ENCODE assay signal across 8 cellular contexts in genomic region chr14:54773171-54774006, GRCh38.
DNase-seq lines count a peak whose midpoint lies in the region; ATAC-seq and TF ChIP-seq lines count a peak whose summit lies in the region.

No MANE protein-coding gene starts in this region.

- H3K9me3 ChIP-seq in liver (ENCODE audit: control insufficient read depth in 4 of 4, low read length in 3 of 4): no peaks in the 10 kb centered on the region

- DNase-seq in activated gamma-delta T cell treated with anti-CD3 and anti-CD28 coated beads, Interleukin-2, amount 50 U/mL, for 16 hours (ENCODE audit: low read depth): peak; percentile 27
- DNase-seq in activated gamma-delta T cell (lab: John Stamatoyannopoulos, UW) (no peak), NCI-H446 treated with DMSO at 0.1 percent for 48 hours (lab: John Stamatoyannopoulos, UW) (peak; percentile 30), dermis blood vessel endothelial cell (peak; percentile 100)
- DNase-seq in activated CD4-positive, alpha-beta T cell treated with anti-CD3 and anti-CD28 coated beads, Interleukin-2, amount 10 ng/mL, durations not matched to agents 24 days and 14 days: peak; percentile 93
- DNase-seq in stimulated activated CD4-positive, alpha-beta T cell treated with anti-CD3 and anti-CD28 coated beads, Interleukin-2, amount 100 ng/mL, for 48 hours: peak; percentile 69 to 70

- peak; percentile 87 to 88 for TF ChIP-seq RAD21 in liver (IDR thresholded peaks at IDR 0.05)

- intact Hi-C loops in activated CD4-positive, alpha-beta T cell treated with anti-CD3 and anti-CD28 coated beads, Interleukin-2, amount 10 ng/mL, durations not matched to agents 24 days and 14 days (cut with micrococcal nuclease): loop anchor here (1.0 to 5.0 kb wide), 10 partner anchors 34 to 333 kb away; partner anchors contain the start of genes CGRRF1, CNIH1 and GCH1

- peak; percentile 60 for TF ChIP-seq CTCF in liver (IDR thresholded peaks at IDR 0.05; ENCODE audit: low read depth, low read length, missing input control)

- H3K4me1 Mint-ChIP-seq in activated CD4-positive, alpha-beta T cell treated with anti-CD3 and anti-CD28 coated beads, Interleukin-2, amount 10 ng/mL, durations not matched to agents 24 days and 14 days: peaks cover 38% of the 10 kb centered on the region

- H3K27me3 Mint-ChIP-seq in activated CD4-positive, alpha-beta T cell treated with anti-CD3 and anti-CD28 coated beads, Interleukin-2, amount 10 ng/mL, durations not matched to agents 24 days and 14 days: peaks cover 3% of the 10 kb centered on the region

- H3K36me3 ChIP-seq in liver (ENCODE audit: control insufficient read depth in 4 of 4, insufficient read depth in 3 of 4, low read depth in 1 of 4, low read length in 3 of 4): peaks cover 0 to 18% (median 9%) of the 10 kb centered on the region in 4 donors

- H3K36me3 Mint-ChIP-seq in activated CD4-positive, alpha-beta T cell treated with anti-CD3 and anti-CD28 coated beads, Interleukin-2, amount 10 ng/mL, durations not matched to agents 24 days and 14 days (ENCODE audit: low read depth): peaks cover 5% of the 10 kb centered on the region

- ATAC-seq in HG03196 (IDR thresholded peaks at IDR 0.05; ENCODE audit: unreplicated experiment): peak; percentile 34

- H3K27me3 ChIP-seq in liver (ENCODE audit: control insufficient read depth in 4 of 4, insufficient read depth in 4 of 4, low read length in 3 of 4): no peaks in the 10 kb centered on the region

- peaks cover 9 to 56% (median 48%) of the 10 kb centered on the region in 4 donors for H3K4me1 ChIP-seq in liver (ENCODE audit: control insufficient read depth in 4 of 4, insufficient read depth in 4 of 4, low read length in 3 of 4)

- H3K4me3 ChIP-seq in liver (ENCODE audit: low read depth in 1 of 3, low read length in 3 of 3): no peak overlapping the region

- peak overlapping the region; percentile 83 for H3K27ac Mint-ChIP-seq in activated CD4-positive, alpha-beta T cell treated with anti-CD3 and anti-CD28 coated beads, Interleukin-2, amount 10 ng/mL, durations not matched to agents 24 days and 14 days

- WGBS in liver: 43% methylated on average over 19 of the region's 19 CpGs

- H3K9me3 Mint-ChIP-seq in activated CD4-positive, alpha-beta T cell treated with anti-CD3 and anti-CD28 coated beads, Interleukin-2, amount 10 ng/mL, durations not matched to agents 24 days and 14 days: no peaks in the 10 kb centered on the region

- peak overlapping the region in 1 of 2 donors; percentile 46 for H3K9ac ChIP-seq in liver (ENCODE audit: low read depth in 1 of 2, low read length in 2 of 2)

- peak overlapping the region; percentile 63 to 84 for H3K27ac ChIP-seq in liver (ENCODE audit: low read depth in 1 of 2, low read length in 2 of 2)

- peak overlapping the region; percentile 70 for H3K4me3 Mint-ChIP-seq in activated CD4-positive, alpha-beta T cell treated with anti-CD3 and anti-CD28 coated beads, Interleukin-2, amount 10 ng/mL, durations not matched to agents 24 days and 14 days

TF ChIP-seq in liver, 16 proteins besides CTCF, POLR2A, EP300 and RAD21:
- TF ChIP-seq GABPA (IDR thresholded peaks at IDR 0.05 in 1 of 2, conservative IDR thresholded peaks at IDR 0.05 in 1 of 2): no peak
- peak; percentile 89 for TF ChIP-seq NR2F2 (IDR thresholded peaks at IDR 0.05)
- TF ChIP-seq EGR1 (IDR thresholded peaks at IDR 0.05; ENCODE audit: low read depth in 2 of 2): peak in 1 of 2 donors; percentile 3
- TF ChIP-seq JUND (IDR thresholded peaks at IDR 0.05): peak; percentile 77 to 78
- TF ChIP-seq, protein P1, sequence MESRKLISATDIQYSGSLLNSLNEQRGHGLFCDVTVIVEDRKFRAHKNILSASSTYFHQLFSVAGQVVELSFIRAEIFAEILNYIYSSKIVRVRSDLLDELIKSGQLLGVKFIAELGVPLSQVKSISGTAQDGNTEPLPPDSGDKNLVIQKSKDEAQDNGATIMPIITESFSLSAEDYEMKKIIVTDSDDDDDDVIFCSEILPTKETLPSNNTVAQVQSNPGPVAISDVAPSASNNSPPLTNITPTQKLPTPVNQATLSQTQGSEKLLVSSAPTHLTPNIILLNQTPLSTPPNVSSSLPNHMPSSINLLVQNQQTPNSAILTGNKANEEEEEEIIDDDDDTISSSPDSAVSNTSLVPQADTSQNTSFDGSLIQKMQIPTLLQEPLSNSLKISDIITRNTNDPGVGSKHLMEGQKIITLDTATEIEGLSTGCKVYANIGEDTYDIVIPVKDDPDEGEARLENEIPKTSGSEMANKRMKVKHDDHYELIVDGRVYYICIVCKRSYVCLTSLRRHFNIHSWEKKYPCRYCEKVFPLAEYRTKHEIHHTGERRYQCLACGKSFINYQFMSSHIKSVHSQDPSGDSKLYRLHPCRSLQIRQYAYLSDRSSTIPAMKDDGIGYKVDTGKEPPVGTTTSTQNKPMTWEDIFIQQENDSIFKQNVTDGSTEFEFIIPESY (IDR thresholded peaks at IDR 0.05): no peak
- TF ChIP-seq, protein P2, sequence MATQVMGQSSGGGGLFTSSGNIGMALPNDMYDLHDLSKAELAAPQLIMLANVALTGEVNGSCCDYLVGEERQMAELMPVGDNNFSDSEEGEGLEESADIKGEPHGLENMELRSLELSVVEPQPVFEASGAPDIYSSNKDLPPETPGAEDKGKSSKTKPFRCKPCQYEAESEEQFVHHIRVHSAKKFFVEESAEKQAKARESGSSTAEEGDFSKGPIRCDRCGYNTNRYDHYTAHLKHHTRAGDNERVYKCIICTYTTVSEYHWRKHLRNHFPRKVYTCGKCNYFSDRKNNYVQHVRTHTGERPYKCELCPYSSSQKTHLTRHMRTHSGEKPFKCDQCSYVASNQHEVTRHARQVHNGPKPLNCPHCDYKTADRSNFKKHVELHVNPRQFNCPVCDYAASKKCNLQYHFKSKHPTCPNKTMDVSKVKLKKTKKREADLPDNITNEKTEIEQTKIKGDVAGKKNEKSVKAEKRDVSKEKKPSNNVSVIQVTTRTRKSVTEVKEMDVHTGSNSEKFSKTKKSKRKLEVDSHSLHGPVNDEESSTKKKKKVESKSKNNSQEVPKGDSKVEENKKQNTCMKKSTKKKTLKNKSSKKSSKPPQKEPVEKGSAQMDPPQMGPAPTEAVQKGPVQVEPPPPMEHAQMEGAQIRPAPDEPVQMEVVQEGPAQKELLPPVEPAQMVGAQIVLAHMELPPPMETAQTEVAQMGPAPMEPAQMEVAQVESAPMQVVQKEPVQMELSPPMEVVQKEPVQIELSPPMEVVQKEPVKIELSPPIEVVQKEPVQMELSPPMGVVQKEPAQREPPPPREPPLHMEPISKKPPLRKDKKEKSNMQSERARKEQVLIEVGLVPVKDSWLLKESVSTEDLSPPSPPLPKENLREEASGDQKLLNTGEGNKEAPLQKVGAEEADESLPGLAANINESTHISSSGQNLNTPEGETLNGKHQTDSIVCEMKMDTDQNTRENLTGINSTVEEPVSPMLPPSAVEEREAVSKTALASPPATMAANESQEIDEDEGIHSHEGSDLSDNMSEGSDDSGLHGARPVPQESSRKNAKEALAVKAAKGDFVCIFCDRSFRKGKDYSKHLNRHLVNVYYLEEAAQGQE (IDR thresholded peaks at IDR 0.05): no peak
- TF ChIP-seq, protein P3, sequence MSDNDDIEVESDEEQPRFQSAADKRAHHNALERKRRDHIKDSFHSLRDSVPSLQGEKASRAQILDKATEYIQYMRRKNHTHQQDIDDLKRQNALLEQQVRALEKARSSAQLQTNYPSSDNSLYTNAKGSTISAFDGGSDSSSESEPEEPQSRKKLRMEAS (IDR thresholded peaks at IDR 0.05): peak; percentile 55
- no peak for TF ChIP-seq FOXA2 (IDR thresholded peaks at IDR 0.05)
- TF ChIP-seq YY1 (IDR thresholded peaks at IDR 0.05): peak; percentile 42
- TF ChIP-seq TAF1 (conservative IDR thresholded peaks at IDR 0.05): no peak
- no peak for TF ChIP-seq FOXA1 (IDR thresholded peaks at IDR 0.05)
- TF ChIP-seq SP1 (IDR thresholded peaks at IDR 0.05): peak; percentile 59
- peak; percentile 37 to 48 for TF ChIP-seq RXRA (IDR thresholded peaks at IDR 0.05)
- no peak for TF ChIP-seq HNF4G (IDR thresholded peaks at IDR 0.05)
- TF ChIP-seq, protein P4, sequence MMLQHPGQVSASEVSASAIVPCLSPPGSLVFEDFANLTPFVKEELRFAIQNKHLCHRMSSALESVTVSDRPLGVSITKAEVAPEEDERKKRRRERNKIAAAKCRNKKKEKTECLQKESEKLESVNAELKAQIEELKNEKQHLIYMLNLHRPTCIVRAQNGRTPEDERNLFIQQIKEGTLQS (IDR thresholded peaks at IDR 0.05): no peak
- no peak for TF ChIP-seq HNF4A (conservative IDR thresholded peaks at IDR 0.05)
